ENCODE assay signal across 2 cellular contexts in the genomic region with DNA sequence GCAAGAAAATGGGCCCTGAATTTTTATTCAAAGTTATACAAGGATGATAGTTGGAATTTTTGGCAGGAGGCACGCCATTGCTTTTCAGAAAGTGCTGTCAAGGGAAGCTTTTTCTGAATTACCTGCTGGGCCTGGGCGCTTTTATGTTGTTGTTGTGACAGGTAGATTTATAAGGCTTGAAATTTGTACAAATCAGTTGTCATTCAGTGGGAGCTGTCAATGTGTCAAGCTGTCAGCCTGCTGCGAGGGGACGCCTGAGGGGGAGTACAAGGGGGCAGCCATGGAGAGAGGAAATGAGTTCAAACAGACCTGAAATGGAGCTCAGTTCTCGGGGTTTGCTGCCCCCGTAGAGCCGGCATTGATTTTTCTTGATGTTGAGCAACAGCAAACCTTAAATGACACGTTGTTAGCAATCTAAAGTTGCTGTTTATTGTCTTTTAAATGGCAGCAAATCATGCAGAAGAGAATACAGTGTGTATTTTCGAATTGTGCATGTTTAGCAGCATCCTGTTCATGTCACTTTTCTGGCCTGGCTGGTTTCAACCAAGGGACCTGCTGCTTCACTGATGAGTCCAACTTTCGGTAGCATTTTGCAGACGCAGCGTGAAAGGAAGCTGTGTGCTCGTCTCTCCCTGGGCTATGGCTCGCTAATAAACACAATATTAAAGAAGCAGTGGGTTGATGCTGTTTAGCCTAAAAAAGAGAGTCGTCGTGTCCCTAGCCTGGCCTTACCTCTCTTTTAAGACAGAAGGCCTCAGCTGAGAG.
TF ChIP-seq lines count a peak whose summit lies in the region.

No MANE protein-coding gene starts in this region.

TF ChIP-seq in HEK293, 187 proteins besides CTCF, POLR2A, EP300 and RAD21 (continues in another document):
- TF ChIP-seq KLF8 (tag by site-specific recombination; IDR thresholded peaks at IDR 0.05) (no peak), ZNF580 (tag by site-specific recombination; IDR thresholded peaks at IDR 0.05) (no peak), ZNF664 (tag by site-specific recombination; IDR thresholded peaks at IDR 0.05) (0 out of 2 replicates have a peak, but pooled peaks have one; percentile 39), ZEB2 (tag by site-specific recombination; IDR thresholded peaks at IDR 0.05) (no peak), ZNF37A (tag by site-specific recombination; IDR thresholded peaks at IDR 0.05) (no peak), GFI1B (tag by site-specific recombination; IDR thresholded peaks at IDR 0.05) (peak; percentile 84), ZBTB21 (tag by site-specific recombination; IDR thresholded peaks at IDR 0.05) (no peak), ZNF785 (tag by site-specific recombination; IDR thresholded peaks at IDR 0.05) (no peak), WT1 (tag by site-specific recombination; IDR thresholded peaks at IDR 0.05) (no peak), ZNF561 (tag by site-specific recombination; IDR thresholded peaks at IDR 0.05; ENCODE audit: borderline replicate concordance) (no peak), ZNF621 (tag by site-specific recombination; IDR thresholded peaks at IDR 0.05) (no peak), KLF1 (tag by site-specific recombination; IDR thresholded peaks at IDR 0.05) (no peak), BCL11A (tag by site-specific recombination; IDR thresholded peaks at IDR 0.05; ENCODE audit: low read depth) (no peak), ZNF404 (tag by site-specific recombination; IDR thresholded peaks at IDR 0.05) (no peak), ZNF600 (tag by site-specific recombination; IDR thresholded peaks at IDR 0.05) (no peak), ZNF10 (tag by site-specific recombination; IDR thresholded peaks at IDR 0.05) (no peak), ZBTB17 (tag by site-specific recombination; IDR thresholded peaks at IDR 0.05) (no peak), ZNF585B (tag by site-specific recombination; IDR thresholded peaks at IDR 0.05) (no peak), ZIC2 (tag by site-specific recombination; IDR thresholded peaks at IDR 0.05) (peak; percentile 95)
- TF ChIP-seq, protein P1, sequence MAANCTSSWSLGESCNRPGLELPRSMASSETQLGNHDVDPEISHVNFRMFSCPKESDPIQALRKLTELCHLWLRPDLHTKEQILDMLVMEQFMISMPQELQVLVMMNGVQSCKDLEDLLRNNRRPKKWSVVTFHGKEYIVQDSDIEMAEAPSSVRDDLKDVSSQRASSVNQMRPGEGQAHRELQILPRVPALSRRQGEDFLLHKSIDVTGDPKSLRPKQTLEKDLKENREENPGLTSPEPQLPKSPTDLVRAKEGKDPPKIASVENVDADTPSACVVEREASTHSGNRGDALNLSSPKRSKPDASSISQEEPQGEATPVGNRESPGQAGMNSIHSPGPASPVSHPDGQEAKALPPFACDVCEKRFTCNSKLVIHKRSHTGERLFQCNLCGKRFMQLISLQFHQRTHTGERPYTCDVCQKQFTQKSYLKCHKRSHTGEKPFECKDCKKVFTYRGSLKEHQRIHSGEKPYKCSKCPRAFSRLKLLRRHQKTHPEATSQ (tag by site-specific recombination; IDR thresholded peaks at IDR 0.05), result no peak
- TF ChIP-seq, protein P2, sequence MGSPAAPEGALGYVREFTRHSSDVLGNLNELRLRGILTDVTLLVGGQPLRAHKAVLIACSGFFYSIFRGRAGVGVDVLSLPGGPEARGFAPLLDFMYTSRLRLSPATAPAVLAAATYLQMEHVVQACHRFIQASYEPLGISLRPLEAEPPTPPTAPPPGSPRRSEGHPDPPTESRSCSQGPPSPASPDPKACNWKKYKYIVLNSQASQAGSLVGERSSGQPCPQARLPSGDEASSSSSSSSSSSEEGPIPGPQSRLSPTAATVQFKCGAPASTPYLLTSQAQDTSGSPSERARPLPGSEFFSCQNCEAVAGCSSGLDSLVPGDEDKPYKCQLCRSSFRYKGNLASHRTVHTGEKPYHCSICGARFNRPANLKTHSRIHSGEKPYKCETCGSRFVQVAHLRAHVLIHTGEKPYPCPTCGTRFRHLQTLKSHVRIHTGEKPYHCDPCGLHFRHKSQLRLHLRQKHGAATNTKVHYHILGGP (tag by site-specific recombination; IDR thresholded peaks at IDR 0.05), result peak; percentile 79
- TF ChIP-seq, protein P3, sequence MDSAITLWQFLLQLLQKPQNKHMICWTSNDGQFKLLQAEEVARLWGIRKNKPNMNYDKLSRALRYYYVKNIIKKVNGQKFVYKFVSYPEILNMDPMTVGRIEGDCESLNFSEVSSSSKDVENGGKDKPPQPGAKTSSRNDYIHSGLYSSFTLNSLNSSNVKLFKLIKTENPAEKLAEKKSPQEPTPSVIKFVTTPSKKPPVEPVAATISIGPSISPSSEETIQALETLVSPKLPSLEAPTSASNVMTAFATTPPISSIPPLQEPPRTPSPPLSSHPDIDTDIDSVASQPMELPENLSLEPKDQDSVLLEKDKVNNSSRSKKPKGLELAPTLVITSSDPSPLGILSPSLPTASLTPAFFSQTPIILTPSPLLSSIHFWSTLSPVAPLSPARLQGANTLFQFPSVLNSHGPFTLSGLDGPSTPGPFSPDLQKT (IDR thresholded peaks at IDR 0.05; ENCODE audit: borderline replicate concordance, low read depth, low read length), result no peak
- TF ChIP-seq, protein P4, sequence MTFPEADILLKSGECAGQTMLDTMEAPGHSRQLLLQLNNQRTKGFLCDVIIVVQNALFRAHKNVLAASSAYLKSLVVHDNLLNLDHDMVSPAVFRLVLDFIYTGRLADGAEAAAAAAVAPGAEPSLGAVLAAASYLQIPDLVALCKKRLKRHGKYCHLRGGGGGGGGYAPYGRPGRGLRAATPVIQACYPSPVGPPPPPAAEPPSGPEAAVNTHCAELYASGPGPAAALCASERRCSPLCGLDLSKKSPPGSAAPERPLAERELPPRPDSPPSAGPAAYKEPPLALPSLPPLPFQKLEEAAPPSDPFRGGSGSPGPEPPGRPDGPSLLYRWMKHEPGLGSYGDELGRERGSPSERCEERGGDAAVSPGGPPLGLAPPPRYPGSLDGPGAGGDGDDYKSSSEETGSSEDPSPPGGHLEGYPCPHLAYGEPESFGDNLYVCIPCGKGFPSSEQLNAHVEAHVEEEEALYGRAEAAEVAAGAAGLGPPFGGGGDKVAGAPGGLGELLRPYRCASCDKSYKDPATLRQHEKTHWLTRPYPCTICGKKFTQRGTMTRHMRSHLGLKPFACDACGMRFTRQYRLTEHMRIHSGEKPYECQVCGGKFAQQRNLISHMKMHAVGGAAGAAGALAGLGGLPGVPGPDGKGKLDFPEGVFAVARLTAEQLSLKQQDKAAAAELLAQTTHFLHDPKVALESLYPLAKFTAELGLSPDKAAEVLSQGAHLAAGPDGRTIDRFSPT (tag by site-specific recombination; IDR thresholded peaks at IDR 0.05), result no peak

TF ChIP-seq in H1, 55 proteins besides CTCF, POLR2A, EP300 and RAD21:
- TF ChIP-seq YY1 (IDR thresholded peaks at IDR 0.05; ENCODE audit: low read depth, low read length) (no peak), RFX5 (IDR thresholded peaks at IDR 0.05; ENCODE audit: borderline replicate concordance, low read depth, low read length) (no peak), BACH1 (IDR thresholded peaks at IDR 0.05; ENCODE audit: low read length) (no peak), SP2 (IDR thresholded peaks at IDR 0.05; ENCODE audit: low read length) (no peak), CBX8 (IDR thresholded peaks at IDR 0.05; ENCODE audit: borderline replicate concordance, low read depth, low read length) (no peak), MAFK (IDR thresholded peaks at IDR 0.05; ENCODE audit: low read depth, low read length) (no peak), JUN (IDR thresholded peaks at IDR 0.05; ENCODE audit: low read depth, low read length) (no peak), KDM5A (IDR thresholded peaks at IDR 0.05; ENCODE audit: low read length) (no peak), CTBP2 (IDR thresholded peaks at IDR 0.05; ENCODE audit: borderline replicate concordance, insufficient read depth, insufficient read length, low read length) (no peak), SIN3A (conservative IDR thresholded peaks at IDR 0.05 in 1 of 2, IDR thresholded peaks at IDR 0.05 in 1 of 2; ENCODE audit: low read depth in 1 of 2, low read length in 2 of 2) (no peak), HDAC2 (IDR thresholded peaks at IDR 0.05; ENCODE audit: borderline replicate concordance in 1 of 2, low read depth in 2 of 2, low read length in 2 of 2) (no peak), BCL11A (IDR thresholded peaks at IDR 0.05; ENCODE audit: low read depth in 2 of 2, low read length in 2 of 2) (no peak), ATF3 (IDR thresholded peaks at IDR 0.05; ENCODE audit: insufficient read depth, low read depth, low read length) (no peak), POU5F1 (IDR thresholded peaks at IDR 0.05; ENCODE audit: low read depth, low read length) (no peak), ATF2 (IDR thresholded peaks at IDR 0.05; ENCODE audit: low read length) (no peak), POLR2AphosphoS5 (IDR thresholded peaks at IDR 0.05; ENCODE audit: low read depth, low read length) (no peak)
